ENCODE assay signal across 25 cellular contexts in the genomic region with DNA sequence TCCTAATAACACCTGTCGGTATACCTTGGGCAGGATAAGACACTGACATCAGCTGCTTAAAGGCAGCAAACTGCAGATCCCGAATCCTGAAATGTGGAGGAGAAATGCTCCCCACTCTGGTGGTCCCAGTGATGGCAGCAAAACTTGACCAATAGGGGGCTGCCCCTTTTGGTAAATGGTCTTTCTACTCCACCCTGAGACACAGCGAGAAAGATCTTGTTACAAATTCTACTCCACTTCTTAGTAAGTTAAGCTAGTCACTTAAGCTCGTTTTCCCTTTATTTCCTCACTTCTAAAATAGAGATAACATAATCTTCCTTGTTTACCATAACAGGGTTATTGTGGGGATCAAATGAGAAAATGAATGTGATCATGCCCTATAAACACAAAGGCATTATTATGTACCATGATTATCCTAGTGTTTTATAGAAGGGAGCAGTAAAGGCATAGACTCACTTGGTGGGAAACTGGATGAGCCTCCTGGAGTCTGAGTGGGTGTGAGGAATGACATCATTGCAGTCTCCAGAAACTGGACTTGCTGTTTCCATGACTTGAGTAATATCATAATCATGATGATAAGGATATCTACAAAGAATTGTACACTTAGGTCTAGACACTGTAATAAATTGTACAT. TPM values are rescaled to one million over a fixed set of nuclear protein-coding genes. Genes with fewer than 3 reads are reported as not detected.
DNase-seq lines count a peak whose midpoint lies in the region; ATAC-seq, FAIRE-seq and TF ChIP-seq lines count a peak whose summit lies in the region.
"Had no signal": no experiment of that assay in that cellular context is flagged by ENCODE, and none has a peak within 500 bp of the region (broad histone marks: within the 10 kb centered on the region; RNA-seq: fewer than 3 reads in every experiment).

No MANE protein-coding gene starts in this region.

- no peak overlapping the region for H3K4me3 Mint-ChIP-seq in endodermal cell
- H3K4me3 Mint-ChIP-seq: activated CD4-positive, alpha-beta T cell treated with anti-CD3 and anti-CD28 coated beads, Interleukin-2, amount 10 ng/mL, durations not matched to agents 24 days and 14 days; activated naive CD4-positive, alpha-beta T cell treated with anti-CD3 and anti-CD28 coated beads, Interleukin-2, amount 50 U/mL, for 24 hours; CD8-positive, alpha-beta T cell; neural crest cell; T-helper 17 cell had no signal

- no peak overlapping the region for H3K9ac ChIP-seq in HepG2 (ENCODE audit: insufficient read depth, low read depth, low read length)
- H3K9ac ChIP-seq in endodermal cell (ENCODE audit: extremely low read depth, low read length, poor library complexity, severe bottlenecking), result no peak overlapping the region

- H3K36me3 Mint-ChIP-seq in endodermal cell (ENCODE audit: low read depth), result no peaks in the 10 kb centered on the region
- H3K36me3 Mint-ChIP-seq: activated naive CD4-positive, alpha-beta T cell treated with anti-CD3 and anti-CD28 coated beads, Interleukin-2, amount 50 U/mL, for 24 hours; CD8-positive, alpha-beta T cell had no signal

- H3K27ac ChIP-seq in HepG2 (ENCODE audit: extremely low read length, insufficient read depth, low read length) (no peak overlapping the region), right lobe of liver (no peak overlapping the region), endodermal cell (ENCODE audit: low read depth, low read length) (no peak overlapping the region), left ventricle myocardium inferior (replicated peaks) (no peak overlapping the region)
- H3K27ac ChIP-seq: SK-N-MC, transverse colon had no signal

- peaks cover 69% of the 10 kb centered on the region for H3K27me3 Mint-ChIP-seq in endodermal cell (ENCODE audit: insufficient read depth)

- DNase-seq in HepG2 (ENCODE audit: low spot score) (no peak), right lobe of liver (no peak), endodermal cell (no peak), iris pigment epithelial cell (ENCODE audit: low read depth) (peak; percentile 79), NCI-H446 (lab: John Stamatoyannopoulos, UW) (no peak), left ventricle myocardium inferior (no peak), SKM-1 treated with dmso at 0.1 percent for 144 hours (lab: John Stamatoyannopoulos, UW; ENCODE audit: unreplicated experiment) (no peak)
- DNase-seq in activated CD4-positive, alpha-beta T cell treated with anti-CD3 and anti-CD28 coated beads for 4 hours, result no peak
- DNase-seq: activated CD4-positive, alpha-beta T cell treated with anti-CD3 and anti-CD28 coated beads, Interleukin-2, amount 10 ng/mL, durations not matched to agents 24 days and 14 days; activated T-cell treated with anti-CD3 and anti-CD28 coated beads, Interleukin-2, amount 50 U/mL, for 48 hours; AML-193; anterior cingulate cortex; CD8-positive, alpha-beta T cell; GDM1; GOT3; Kasumi-1; kidney; RPMI8226; T-helper 17 cell; transverse colon had no signal

- H3K4me3 ChIP-seq in HepG2 (replicated peaks in 1 of 3; ENCODE audit: insufficient read depth in 1 of 3, low read depth in 2 of 3, low read length in 3 of 3), result no peak overlapping the region
- no peak overlapping the region for H3K4me3 ChIP-seq in right lobe of liver
- H3K4me3 ChIP-seq in endodermal cell (ENCODE audit: low read length), result no peak overlapping the region
- no peak overlapping the region for H3K4me3 ChIP-seq in left ventricle myocardium inferior
- H3K4me3 ChIP-seq: lung, SK-N-MC, transverse colon had no signal

- H3K27me3 ChIP-seq in HepG2 (ENCODE audit: control insufficient read depth in 1 of 2, insufficient read depth in 2 of 2, low read length in 2 of 2) (peaks cover 0 to 4% of the 10 kb centered on the region in 2 experiments; a peak in 2 of 5 replicates), right lobe of liver (no peaks in the 10 kb centered on the region), endodermal cell (ENCODE audit: control insufficient read depth, insufficient read depth, low read length, poor library complexity, severe bottlenecking) (peaks cover 68% of the 10 kb centered on the region), left ventricle myocardium inferior (ENCODE audit: low read depth) (no peaks in the 10 kb centered on the region)
- H3K27me3 ChIP-seq: transverse colon had no signal

- POLR2A ChIA-PET in HepG2 (lab: Yijun Ruan, JAX), result no interaction called here

- no TSS peak for BruUV-seq in HepG2 (replicated peaks; lab: Mats Ljungman, UMichigan)

- in situ Hi-C loops in HepG2 (cut with HindIII; ENCODE audit: extremely low pct_ligation_motif_present, low pct_unique_long_range_greater_than_20kb), result loop anchor here (25.0 kb wide), 1 partner anchor 528 kb away; no protein-coding TSS in a partner anchor

- no peaks in the 10 kb centered on the region for H3K79me2 ChIP-seq in HepG2 (ENCODE audit: insufficient read depth, low read length)

- TF ChIP-seq CTCF in HepG2 (CRISPR knock-in tag; IDR thresholded peaks at IDR 0.05) (no peak), right lobe of liver (IDR thresholded peaks at IDR 0.05) (no peak), endodermal cell (conservative IDR thresholded peaks at IDR 0.05) (peak; percentile 35), left ventricle myocardium inferior (IDR thresholded peaks at IDR 0.05; ENCODE audit: borderline replicate concordance) (no peak)

- no peaks in the 10 kb centered on the region for H3K4me1 ChIP-seq in HepG2 (ENCODE audit: insufficient read depth, low read length)
- no peaks in the 10 kb centered on the region for H3K4me1 ChIP-seq in right lobe of liver
- H3K4me1 ChIP-seq in endodermal cell (ENCODE audit: control insufficient read depth, insufficient read depth, low read length), result no peaks in the 10 kb centered on the region
- H3K4me1 ChIP-seq in left ventricle myocardium inferior, result no peaks in the 10 kb centered on the region
- H3K4me1 ChIP-seq: transverse colon had no signal

- no peaks in the 10 kb centered on the region for H3K9me3 Mint-ChIP-seq in endodermal cell
- H3K9me3 Mint-ChIP-seq: activated CD4-positive, alpha-beta T cell treated with anti-CD3 and anti-CD28 coated beads, Interleukin-2, amount 10 ng/mL, durations not matched to agents 24 days and 14 days; activated naive CD4-positive, alpha-beta T cell treated with anti-CD3 and anti-CD28 coated beads, Interleukin-2, amount 50 U/mL, for 24 hours; CD8-positive, alpha-beta T cell; neural crest cell had no signal

- H3K36me3 ChIP-seq in HepG2 (replicated peaks in 1 of 2; ENCODE audit: control insufficient read depth in 1 of 2, insufficient read depth in 2 of 2, low read length in 2 of 2) (no peaks in the 10 kb centered on the region), right lobe of liver (no peaks in the 10 kb centered on the region), endodermal cell (ENCODE audit: control insufficient read depth, insufficient read depth, low read length) (no peaks in the 10 kb centered on the region), left ventricle myocardium inferior (no peaks in the 10 kb centered on the region)
- H3K36me3 ChIP-seq: transverse colon had no signal

- no peaks in the 10 kb centered on the region for H4K20me1 ChIP-seq in HepG2 (ENCODE audit: insufficient read depth, low read length)

- no peak overlapping the region for H3K4me2 ChIP-seq in HepG2 (ENCODE audit: low read depth, low read length)

- TF ChIP-seq RAD21 in HepG2 (CRISPR knock-in tag; IDR thresholded peaks at IDR 0.05), result no peak

- ATAC-seq in HepG2, result no peak
- ATAC-seq in right lobe of liver, result no peak
- ATAC-seq: CD8-positive, alpha-beta T cell; sciatic nerve; T-helper 17 cell had no signal

- intact Hi-C loops in HepG2 (cut with micrococcal nuclease; ENCODE audit: unreplicated experiment), result loop anchor here (10.0 kb wide), 1 partner anchor 166 kb away; the partner anchor contains the start of genes CWC15 and KDM4D
- intact Hi-C loops in right lobe of liver (cut with DNase I), result no loop called here
- intact Hi-C loops in left ventricle myocardium inferior (cut with micrococcal nuclease), result loop anchor here (10.0 kb wide), 1 partner anchor 46 kb away; no protein-coding TSS in a partner anchor

- TF ChIP-seq POLR2A in HepG2 (IDR thresholded peaks at IDR 0.05; ENCODE audit: insufficient read depth in 1 of 2, low read depth in 2 of 2, low read length in 2 of 2), result no peak
- TF ChIP-seq POLR2A in right lobe of liver (IDR thresholded peaks at IDR 0.05), result no peak

- TF ChIP-seq EP300 in HepG2 (IDR thresholded peaks at IDR 0.05; ENCODE audit: low read depth in 2 of 2, low read length in 2 of 2), result no peak
- TF ChIP-seq EP300 in HepG2 (CRISPR knock-in tag; IDR thresholded peaks at IDR 0.05; ENCODE audit: borderline replicate concordance), result no peak

- 18% methylated on average over 4 of the region's 4 CpGs for WGBS in HepG2 (ENCODE audit: low lambda C conversion rate)
- WGBS in right lobe of liver (ENCODE audit: insufficient coverage, low coverage, low lambda C conversion rate, missing lambda C conversion rate), result 46% methylated on average over 4 of the region's 4 CpGs
- 77 to 81% methylated on average over 3 to 4 of the region's 4 CpGs for WGBS in endodermal cell (ENCODE audit: insufficient coverage in 1 of 2, insufficient read length in 1 of 2), 2 experiments

- H3K4me1 Mint-ChIP-seq in endodermal cell, result peaks cover 13% of the 10 kb centered on the region
- H3K4me1 Mint-ChIP-seq: activated naive CD4-positive, alpha-beta T cell treated with anti-CD3 and anti-CD28 coated beads, Interleukin-2, amount 50 U/mL, for 24 hours; neural crest cell had no signal

- no peak overlapping the region for H3K27ac Mint-ChIP-seq in endodermal cell
- H3K27ac Mint-ChIP-seq: activated CD4-positive, alpha-beta T cell treated with anti-CD3 and anti-CD28 coated beads, Interleukin-2, amount 10 ng/mL, durations not matched to agents 24 days and 14 days; activated naive CD4-positive, alpha-beta T cell treated with anti-CD3 and anti-CD28 coated beads, Interleukin-2, amount 50 U/mL, for 24 hours; CD8-positive, alpha-beta T cell; T-helper 17 cell had no signal

- no peak overlapping the region for H2AFZ ChIP-seq in HepG2 (ENCODE audit: low read length)

- CTCF ChIA-PET in HepG2 (lab: Yijun Ruan, JAX; ENCODE audit: low intra/inter-chr PET ratio, low total read pairs), result no interaction called here

- no peaks in the 10 kb centered on the region for H3K9me3 ChIP-seq in HepG2 (ENCODE audit: low read length)
- H3K9me3 ChIP-seq in right lobe of liver, result no peaks in the 10 kb centered on the region
- no peaks in the 10 kb centered on the region for H3K9me3 ChIP-seq in endodermal cell (ENCODE audit: control insufficient read depth, low read length)
- no peaks in the 10 kb centered on the region for H3K9me3 ChIP-seq in left ventricle myocardium inferior (replicated peaks)
- H3K9me3 ChIP-seq: transverse colon had no signal

- no peak for FAIRE-seq in HepG2 (lab: Jason Lieb, UNC)
- FAIRE-seq: kidney had no signal

RNA-seq across cellular contexts. Expression of gene ENDOD1, which starts 50.9 kb away (rescaled TPM):
- total RNA-seq in HepG2 (2016; rRNA removed; fragmentation: Illumina TruSeq; extraction: Trizol) (4.3 and 6.8 TPM in 2 replicates), right lobe of liver (1 to 10 TPM; 3.8 to 8.0 (median 6.2) TPM), endodermal cell (1 to 10 TPM; 1.9 to 2.7 TPM), left ventricle myocardium inferior (11.3 TPM)
- total RNA-seq in HepG2 (2016; cell fraction: cytosol; rRNA removed; fragmentation: Illumina TruSeq; extraction: Trizol; ENCODE audit: low read depth), result 0.30 and 0.62 TPM in 2 replicates
- total RNA-seq in HepG2 (2016; cell fraction: insoluble cytoplasmic fraction; rRNA removed; fragmentation: Illumina TruSeq; extraction: Trizol), result 4.0 and 6.7 TPM in 2 replicates
- 2.4 and 3.2 TPM in 2 replicates for total RNA-seq in HepG2 (2016; cell fraction: membrane; rRNA removed; fragmentation: Illumina TruSeq; extraction: Trizol)
- 5.9 and 7.0 TPM in 2 replicates for total RNA-seq in HepG2 (2016; cell fraction: nucleus; rRNA removed; fragmentation: Illumina TruSeq; extraction: Trizol)
- 2.0 and 2.1 TPM in 2 replicates for polyA plus RNA-seq in HepG2 (2011; rRNA removed)
- polyA plus RNA-seq in HepG2 (2011; cell fraction: cytosol; rRNA removed), result 1.7 and 2.3 TPM in 2 replicates
- polyA plus RNA-seq in HepG2 (2011; cell fraction: nucleus; rRNA removed), result 0.72 and 1.2 TPM in 2 replicates
- polyA plus RNA-seq in HepG2 (2012), result 2.1 and 2.3 TPM in 2 replicates
- 0.43 and 0.46 TPM in 2 replicates for polyA plus RNA-seq in HepG2 (2016; cell fraction: cytosol; fragmentation: Illumina TruSeq; extraction: Trizol; ENCODE audit: low read depth)
- 2.3 and 3.0 TPM in 2 replicates for polyA plus RNA-seq in HepG2 (2016; cell fraction: insoluble cytoplasmic fraction; fragmentation: Illumina TruSeq; extraction: Trizol; ENCODE audit: low read depth)
- 1.1 and 1.3 TPM in 2 replicates for polyA plus RNA-seq in HepG2 (2016; cell fraction: membrane; fragmentation: Illumina TruSeq; extraction: Trizol; ENCODE audit: low read depth)
- 5.2 and 5.9 TPM in 2 replicates for polyA plus RNA-seq in HepG2 (2016; cell fraction: nucleus; fragmentation: Illumina TruSeq; extraction: Trizol; ENCODE audit: insufficient read depth, low read depth)
- 2.9 and 4.8 TPM in 2 replicates for polyA minus RNA-seq in HepG2 (2011; rRNA and poly(A)+ RNA removed; ENCODE audit: low replicate concordance)
- 3.1 and 3.2 TPM in 2 replicates for polyA minus RNA-seq in HepG2 (2011; cell fraction: cytosol; rRNA and poly(A)+ RNA removed)
- polyA minus RNA-seq in HepG2 (2011; cell fraction: nucleus; rRNA and poly(A)+ RNA removed), result 2.2 and 3.5 TPM in 2 replicates
- 2.4 TPM for polyA plus RNA-seq in endodermal cell (2013, experiment 1 of 2)
- 2.3 TPM for polyA plus RNA-seq in endodermal cell (2013, experiment 2 of 2)

Comparison
In these comparisons a context has a peak if more than half of its experiments do, and no peak if none do; other contexts are left out.
1. intact Hi-C loops: an anchor here in HepG2 (10.0 kb wide) and left ventricle myocardium inferior (10.0 kb wide); none called in right lobe of liver.